1 cellular context compared by ENCODE assay signal in genomic region chr1:150235436-150235851, GRCh38.
TF ChIP-seq lines count a peak whose summit lies in the region.

No MANE protein-coding gene starts in this region.

TF ChIP-seq in SK-N-SH, 30 proteins besides CTCF, POLR2A, EP300 and RAD21 (continued from another document):
- TF ChIP-seq USF1 (IDR thresholded peaks at IDR 0.05; ENCODE audit: borderline replicate concordance, low read depth) (no peak), EZH2phosphoT487 (IDR thresholded peaks at IDR 0.05; ENCODE audit: borderline replicate concordance, low read depth) (no peak), GATA2 (CRISPR knock-in tag; IDR thresholded peaks at IDR 0.05) (no peak), GABPA (IDR thresholded peaks at IDR 0.05; ENCODE audit: low read depth) (no peak), POLR2AphosphoS5 (IDR thresholded peaks at IDR 0.05; ENCODE audit: low read depth, low read length) (no peak), MXI1 (IDR thresholded peaks at IDR 0.05; ENCODE audit: low read depth, low read length) (no peak), TEAD4 (IDR thresholded peaks at IDR 0.05; ENCODE audit: borderline replicate concordance, insufficient read depth) (no peak), RFX5 (IDR thresholded peaks at IDR 0.05; ENCODE audit: low read length) (no peak), ZBTB33 (IDR thresholded peaks at IDR 0.05; ENCODE audit: borderline replicate concordance, low read depth) (no peak), SMC3 (IDR thresholded peaks at IDR 0.05; ENCODE audit: low read depth, low read length) (no peak), ELF1 (IDR thresholded peaks at IDR 0.05) (no peak), SIN3A (IDR thresholded peaks at IDR 0.05; ENCODE audit: borderline replicate concordance, low read depth, low read length) (no peak), FOXJ3 (CRISPR knock-in tag; IDR thresholded peaks at IDR 0.05) (no peak), TAF1 (IDR thresholded peaks at IDR 0.05; ENCODE audit: borderline replicate concordance, low read depth, low read length) (no peak), FOSL2 (IDR thresholded peaks at IDR 0.05; ENCODE audit: borderline replicate concordance, low read depth) (no peak), REST (IDR thresholded peaks at IDR 0.05; ENCODE audit: low read depth, low read length) (no peak), NRF1 (IDR thresholded peaks at IDR 0.05; ENCODE audit: low read depth, low read length) (no peak), MAX (IDR thresholded peaks at IDR 0.05; ENCODE audit: low read depth) (no peak)
TF ChIP-seq in SK-N-SH: peak in this region for 0.
